Comparison of ENCODE assay signal across 17 cellular contexts in genomic region chr7:50164552-50165220, GRCh38.
DNase-seq lines count a peak whose midpoint lies in the region; ATAC-seq and TF ChIP-seq lines count a peak whose summit lies in the region.
"Had no signal": no experiment of that assay in that cellular context is flagged by ENCODE, and none has a peak within 500 bp of the region (broad histone marks: within the 10 kb centered on the region; RNA-seq: fewer than 3 reads in every experiment).

No MANE protein-coding gene starts in this region.

- peak overlapping the region; percentile 50 for H3K4me3 Mint-ChIP-seq in T-helper 1 cell treated with Interleukin-12 subunit alpha and Interleukin-12 subunit beta and Interleukin-4 antibody, amounts not matched to agents 30 μg/mL and 1 μg/mL, for 36 hours
- H3K4me3 Mint-ChIP-seq in activated naive CD8-positive, alpha-beta T cell treated with anti-CD3 and anti-CD28 coated beads for 36 hours: no peak overlapping the region
- no peak overlapping the region for H3K4me3 Mint-ChIP-seq in stimulated activated memory B cell treated with anti-CD40 and anti-IgM and Interleukin-4, amounts not matched to agents 10 μg/mL and 1 μg/mL and 100 μg/mL, for 72 hours
- no peak overlapping the region for H3K4me3 Mint-ChIP-seq in nephron progenitor cell
- H3K4me3 Mint-ChIP-seq: neural progenitor cell, type B pancreatic cell had no signal

- no peaks in the 10 kb centered on the region for H3K27me3 Mint-ChIP-seq in T-helper 1 cell treated with Interleukin-12 subunit alpha and Interleukin-12 subunit beta and Interleukin-4 antibody, amounts not matched to agents 30 μg/mL and 1 μg/mL, for 36 hours (ENCODE audit: low read depth)
- H3K27me3 Mint-ChIP-seq in activated naive CD8-positive, alpha-beta T cell treated with anti-CD3 and anti-CD28 coated beads for 36 hours: no peaks in the 10 kb centered on the region
- H3K27me3 Mint-ChIP-seq in stimulated activated memory B cell treated with anti-CD40 and anti-IgM and Interleukin-4, amounts not matched to agents 10 μg/mL and 1 μg/mL and 100 μg/mL, for 72 hours: no peaks in the 10 kb centered on the region
- peaks cover 7% of the 10 kb centered on the region for H3K27me3 Mint-ChIP-seq in nephron progenitor cell (ENCODE audit: low read depth, poor library complexity)
- H3K27me3 Mint-ChIP-seq: type B pancreatic cell had no signal

- no peak for TF ChIP-seq CTCF in nephron progenitor cell (IDR thresholded peaks at IDR 0.05)

- peak overlapping the region; percentile 56 for H3K27ac Mint-ChIP-seq in T-helper 1 cell treated with Interleukin-12 subunit alpha and Interleukin-12 subunit beta and Interleukin-4 antibody, amounts not matched to agents 30 μg/mL and 1 μg/mL, for 36 hours
- H3K27ac Mint-ChIP-seq in activated naive CD8-positive, alpha-beta T cell treated with anti-CD3 and anti-CD28 coated beads for 36 hours: peak overlapping the region; percentile 19
- peak overlapping the region; percentile 70 for H3K27ac Mint-ChIP-seq in stimulated activated memory B cell treated with anti-CD40 and anti-IgM and Interleukin-4, amounts not matched to agents 10 μg/mL and 1 μg/mL and 100 μg/mL, for 72 hours
- H3K27ac Mint-ChIP-seq in nephron progenitor cell: no peak overlapping the region
- H3K27ac Mint-ChIP-seq: neural progenitor cell, type B pancreatic cell had no signal

- H3K4me1 Mint-ChIP-seq in T-helper 1 cell treated with Interleukin-12 subunit alpha and Interleukin-12 subunit beta and Interleukin-4 antibody, amounts not matched to agents 30 μg/mL and 1 μg/mL, for 36 hours (ENCODE audit: low read depth): peaks cover 43% of the 10 kb centered on the region
- peaks cover 64% of the 10 kb centered on the region for H3K4me1 Mint-ChIP-seq in activated naive CD8-positive, alpha-beta T cell treated with anti-CD3 and anti-CD28 coated beads for 36 hours
- H3K4me1 Mint-ChIP-seq in stimulated activated memory B cell treated with anti-CD40 and anti-IgM and Interleukin-4, amounts not matched to agents 10 μg/mL and 1 μg/mL and 100 μg/mL, for 72 hours: peaks cover 52% of the 10 kb centered on the region
- no peaks in the 10 kb centered on the region for H3K4me1 Mint-ChIP-seq in nephron progenitor cell
- H3K4me1 Mint-ChIP-seq: neural progenitor cell had no signal

- DNase-seq in activated gamma-delta T cell treated with Interleukin-2 at 50 U/mL for 16 hours (peak; percentile 47), activated gamma-delta T cell (lab: John Stamatoyannopoulos, UW) (no peak), DMS53 treated with DMSO at 0.1 percent for 48 hours (lab: John Stamatoyannopoulos, UW; ENCODE audit: unreplicated experiment) (no peak), SIG-M5 (lab: John Stamatoyannopoulos, UW) (no peak), nephron progenitor cell (no peak)
- DNase-seq in activated naive CD8-positive, alpha-beta T cell treated with anti-CD3 and anti-CD28 coated beads for 36 hours: no peak
- DNase-seq: activated CD8-positive, alpha-beta memory T cell treated with anti-CD3 and anti-CD28 coated beads for 24 hours; aorta; GM23248; mammary epithelial cell; NCI-H2171 treated with DMSO at 0.1 percent for 48 hours; retina; stimulated activated CD4-positive, alpha-beta T cell treated with anti-CD3 and anti-CD28 coated beads, Interleukin-1b, Interleukin-23, amount 100 ng/mL, for 48 hours had no signal

- no peaks in the 10 kb centered on the region for H3K9me3 Mint-ChIP-seq in T-helper 1 cell treated with Interleukin-12 subunit alpha and Interleukin-12 subunit beta and Interleukin-4 antibody, amounts not matched to agents 30 μg/mL and 1 μg/mL, for 36 hours
- peaks cover 1% of the 10 kb centered on the region for H3K9me3 Mint-ChIP-seq in activated naive CD8-positive, alpha-beta T cell treated with anti-CD3 and anti-CD28 coated beads for 36 hours
- H3K9me3 Mint-ChIP-seq in stimulated activated memory B cell treated with anti-CD40 and anti-IgM and Interleukin-4, amounts not matched to agents 10 μg/mL and 1 μg/mL and 100 μg/mL, for 72 hours: no peaks in the 10 kb centered on the region
- no peaks in the 10 kb centered on the region for H3K9me3 Mint-ChIP-seq in nephron progenitor cell
- H3K9me3 Mint-ChIP-seq: type B pancreatic cell had no signal

- no peak for ATAC-seq in stimulated activated memory B cell treated with anti-CD40 and anti-IgM and Interleukin-4, amounts not matched to agents 10 μg/mL and 1 μg/mL and 100 μg/mL, for 72 hours

- H3K36me3 Mint-ChIP-seq in T-helper 1 cell treated with Interleukin-12 subunit alpha and Interleukin-12 subunit beta and Interleukin-4 antibody, amounts not matched to agents 30 μg/mL and 1 μg/mL, for 36 hours (ENCODE audit: low read depth): no peaks in the 10 kb centered on the region
- no peaks in the 10 kb centered on the region for H3K36me3 Mint-ChIP-seq in activated naive CD8-positive, alpha-beta T cell treated with anti-CD3 and anti-CD28 coated beads for 36 hours
- H3K36me3 Mint-ChIP-seq in stimulated activated memory B cell treated with anti-CD40 and anti-IgM and Interleukin-4, amounts not matched to agents 10 μg/mL and 1 μg/mL and 100 μg/mL, for 72 hours: no peaks in the 10 kb centered on the region
- no peaks in the 10 kb centered on the region for H3K36me3 Mint-ChIP-seq in nephron progenitor cell (ENCODE audit: low read depth)
- H3K36me3 Mint-ChIP-seq: neural progenitor cell, type B pancreatic cell had no signal
